In genomic region chr7:11743016-11743415, GRCh38 we compare ENCODE assay signal across 38 cellular contexts.
"Had no signal": no experiment of that assay in that cellular context is flagged by ENCODE, and none has a peak within 500 bp of the region (broad histone marks: within the 10 kb centered on the region; RNA-seq: fewer than 3 reads in every experiment).

No MANE protein-coding gene starts in this region.

- ATAC-seq: activated CD4-positive, alpha-beta T cell treated with anti-CD3 and anti-CD28 coated beads for 36 hours; activated CD4-positive, CD25-positive, alpha-beta regulatory T cell treated with anti-CD3 and anti-CD28 coated beads, Interleukin-2, amount 50 U/mL, for 24 hours; activated CD8-positive, alpha-beta memory T cell treated with anti-CD3 and anti-CD28 coated beads, Interleukin-2, amount 10 ng/mL, durations not matched to agents 7 days and 5 days; activated CD8-positive, alpha-beta T cell treated with anti-CD3 and anti-CD28 coated beads, Interleukin-2, amount 10 ng/mL, durations not matched to agents 7 days and 5 days; activated naive CD8-positive, alpha-beta T cell treated with anti-CD3 and anti-CD28 coated beads, Interleukin-2, amount 50 U/mL, for 24 hours; WTC11 had no signal

- H3K27ac Mint-ChIP-seq: activated CD4-positive, alpha-beta memory T cell treated with anti-CD3 and anti-CD28 coated beads, Interleukin-2, amount 10 ng/mL, durations not matched to agents 7 days and 5 days; activated CD4-positive, alpha-beta T cell treated with anti-CD3 and anti-CD28 coated beads for 36 hours; activated CD4-positive, alpha-beta T cell treated with anti-CD3 and anti-CD28 coated beads, Interleukin-2, amount 10 ng/mL, durations not matched to agents 7 days and 5 days; activated CD8-positive, alpha-beta memory T cell treated with anti-CD3 and anti-CD28 coated beads, Interleukin-2, amount 10 ng/mL, durations not matched to agents 7 days and 5 days; activated CD8-positive, alpha-beta T cell treated with anti-CD3 and anti-CD28 coated beads, Interleukin-2, amount 10 ng/mL, durations not matched to agents 7 days and 5 days; activated naive CD4-positive, alpha-beta T cell treated with anti-CD3 and anti-CD28 coated beads, Interleukin-2, amount 10 ng/mL, durations not matched to agents 7 days and 5 days; activated naive CD4-positive, alpha-beta T cell treated with anti-CD3 and anti-CD28 coated beads, Interleukin-2, amount 50 U/mL, for 24 hours; activated naive CD8-positive, alpha-beta T cell; activated naive CD8-positive, alpha-beta T cell treated with anti-CD3 and anti-CD28 coated beads, Interleukin-2, amount 10 ng/mL, durations not matched to agents 7 days and 5 days; activated naive CD8-positive, alpha-beta T cell treated with anti-CD3 and anti-CD28 coated beads, Interleukin-2, amount 50 U/mL, for 24 hours; activated T-cell treated with anti-CD3 and anti-CD28 coated beads, Interleukin-2, amount 50 U/mL, for 24 hours; activated T-helper 2 cell treated with anti-CD3 and anti-CD28 coated beads, Interferon-gamma antibody, Interleukin-2, Interleukin-4, amounts not matched to agents 10 μg/mL and 5 μg/mL and 100 μg/mL, durations not matched to agents 14 hours and 24 hours and 36 hours; T-helper 1 cell treated with Interleukin-12 subunit alpha and Interleukin-12 subunit beta and Interleukin-4 antibody, amounts not matched to agents 30 μg/mL and 1 μg/mL, for 36 hours; T-helper 2 cell treated with Interferon-gamma antibody and Interleukin-4, amounts not matched to agents 5 μg/mL and 100 μg/mL, for 36 hours; WTC11 had no signal

- H3K4me1 ChIP-seq: ascending aorta had no signal

- H3K4me3 ChIP-seq: ascending aorta, cardiac muscle cell had no signal

- H3K4me1 Mint-ChIP-seq: activated CD4-positive, alpha-beta memory T cell treated with anti-CD3 and anti-CD28 coated beads, Interleukin-2, amount 10 ng/mL, durations not matched to agents 7 days and 5 days; activated CD4-positive, alpha-beta T cell treated with anti-CD3 and anti-CD28 coated beads for 36 hours; activated CD4-positive, alpha-beta T cell treated with anti-CD3 and anti-CD28 coated beads, Interleukin-2, amount 10 ng/mL, durations not matched to agents 7 days and 5 days; activated CD8-positive, alpha-beta memory T cell treated with anti-CD3 and anti-CD28 coated beads, Interleukin-2, amount 10 ng/mL, durations not matched to agents 7 days and 5 days; activated naive CD4-positive, alpha-beta T cell treated with anti-CD3 and anti-CD28 coated beads, Interleukin-2, amount 10 ng/mL, durations not matched to agents 7 days and 5 days; activated naive CD4-positive, alpha-beta T cell treated with anti-CD3 and anti-CD28 coated beads, Interleukin-2, amount 50 U/mL, for 24 hours; activated naive CD8-positive, alpha-beta T cell treated with anti-CD3 and anti-CD28 coated beads, Interleukin-2, amount 10 ng/mL, durations not matched to agents 7 days and 5 days; activated naive CD8-positive, alpha-beta T cell treated with anti-CD3 and anti-CD28 coated beads, Interleukin-2, amount 50 U/mL, for 24 hours; central memory CD8-positive, alpha-beta T cell; WTC11 had no signal

- H3K9me3 Mint-ChIP-seq: activated CD4-positive, alpha-beta T cell treated with anti-CD3 and anti-CD28 coated beads, Interleukin-2, amount 10 ng/mL, durations not matched to agents 7 days and 5 days; activated naive CD4-positive, alpha-beta T cell treated with anti-CD3 and anti-CD28 coated beads, Interleukin-2, amount 10 ng/mL, durations not matched to agents 7 days and 5 days; activated naive CD4-positive, alpha-beta T cell treated with anti-CD3 and anti-CD28 coated beads, Interleukin-2, amount 50 U/mL, for 24 hours; activated naive CD8-positive, alpha-beta T cell treated with anti-CD3 and anti-CD28 coated beads, Interleukin-2, amount 50 U/mL, for 24 hours; activated T-cell treated with anti-CD3 and anti-CD28 coated beads, Interleukin-2, amount 50 U/mL, for 24 hours; activated T-helper 2 cell treated with anti-CD3 and anti-CD28 coated beads, Interferon-gamma antibody, Interleukin-2, Interleukin-4, amounts not matched to agents 10 μg/mL and 5 μg/mL and 100 μg/mL, durations not matched to agents 14 hours and 24 hours and 36 hours; T-helper 1 cell treated with Interleukin-12 subunit alpha and Interleukin-12 subunit beta and Interleukin-4 antibody, amounts not matched to agents 30 μg/mL and 1 μg/mL, for 36 hours; T-helper 2 cell treated with Interferon-gamma antibody and Interleukin-4, amounts not matched to agents 5 μg/mL and 100 μg/mL, for 36 hours; WTC11 had no signal

- H3K27me3 Mint-ChIP-seq: activated CD4-positive, alpha-beta memory T cell treated with anti-CD3 and anti-CD28 coated beads, Interleukin-2, amount 10 ng/mL, durations not matched to agents 7 days and 5 days; activated CD4-positive, alpha-beta T cell treated with anti-CD3 and anti-CD28 coated beads for 36 hours; activated CD4-positive, alpha-beta T cell treated with anti-CD3 and anti-CD28 coated beads, Interleukin-2, amount 10 ng/mL, durations not matched to agents 7 days and 5 days; activated CD8-positive, alpha-beta memory T cell treated with anti-CD3 and anti-CD28 coated beads, Interleukin-2, amount 10 ng/mL, durations not matched to agents 7 days and 5 days; activated naive CD4-positive, alpha-beta T cell treated with anti-CD3 and anti-CD28 coated beads, Interleukin-2, amount 10 ng/mL, durations not matched to agents 7 days and 5 days; activated naive CD4-positive, alpha-beta T cell treated with anti-CD3 and anti-CD28 coated beads, Interleukin-2, amount 50 U/mL, for 24 hours; activated naive CD8-positive, alpha-beta T cell; activated naive CD8-positive, alpha-beta T cell treated with anti-CD3 and anti-CD28 coated beads, Interleukin-2, amount 10 ng/mL, durations not matched to agents 7 days and 5 days; activated naive CD8-positive, alpha-beta T cell treated with anti-CD3 and anti-CD28 coated beads, Interleukin-2, amount 50 U/mL, for 24 hours; activated T-cell treated with anti-CD3 and anti-CD28 coated beads, Interleukin-2, amount 50 U/mL, for 24 hours; brain; central memory CD8-positive, alpha-beta T cell had no signal

- H3K4me3 Mint-ChIP-seq: activated CD4-positive, alpha-beta memory T cell treated with anti-CD3 and anti-CD28 coated beads, Interleukin-2, amount 10 ng/mL, durations not matched to agents 7 days and 5 days; activated CD4-positive, alpha-beta T cell treated with anti-CD3 and anti-CD28 coated beads for 36 hours; activated CD4-positive, alpha-beta T cell treated with anti-CD3 and anti-CD28 coated beads, Interleukin-2, amount 10 ng/mL, durations not matched to agents 7 days and 5 days; activated CD8-positive, alpha-beta memory T cell treated with anti-CD3 and anti-CD28 coated beads, Interleukin-2, amount 10 ng/mL, durations not matched to agents 7 days and 5 days; activated CD8-positive, alpha-beta T cell treated with anti-CD3 and anti-CD28 coated beads, Interleukin-2, amount 10 ng/mL, durations not matched to agents 7 days and 5 days; activated naive CD4-positive, alpha-beta T cell treated with anti-CD3 and anti-CD28 coated beads, Interleukin-2, amount 10 ng/mL, durations not matched to agents 7 days and 5 days; activated naive CD4-positive, alpha-beta T cell treated with anti-CD3 and anti-CD28 coated beads, Interleukin-2, amount 50 U/mL, for 24 hours; activated naive CD8-positive, alpha-beta T cell; activated naive CD8-positive, alpha-beta T cell treated with anti-CD3 and anti-CD28 coated beads, Interleukin-2, amount 10 ng/mL, durations not matched to agents 7 days and 5 days; activated naive CD8-positive, alpha-beta T cell treated with anti-CD3 and anti-CD28 coated beads, Interleukin-2, amount 50 U/mL, for 24 hours; activated T-cell treated with anti-CD3 and anti-CD28 coated beads, Interleukin-2, amount 50 U/mL, for 24 hours; brain; central memory CD8-positive, alpha-beta T cell; T-helper 1 cell treated with Interleukin-12 subunit alpha and Interleukin-12 subunit beta and Interleukin-4 antibody, amounts not matched to agents 30 μg/mL and 1 μg/mL, for 36 hours; T-helper 2 cell treated with Interferon-gamma antibody and Interleukin-4, amounts not matched to agents 5 μg/mL and 100 μg/mL, for 36 hours; WTC11 had no signal

- FAIRE-seq: bronchial epithelial cell, TTC549 had no signal

- H3K27ac ChIP-seq: ascending aorta, cardiac muscle cell, WERI-Rb-1 had no signal

- H3K27me3 ChIP-seq: ascending aorta, cardiac muscle cell had no signal

- H3K36me3 ChIP-seq: ascending aorta, cardiac muscle cell, WERI-Rb-1 had no signal

- H3K9me3 ChIP-seq: ascending aorta had no signal

- DNase-seq: activated CD4-positive, alpha-beta memory T cell treated with anti-CD3 and anti-CD28 coated beads, Interleukin-2, amount 10 ng/mL, durations not matched to agents 7 days and 5 days; activated CD4-positive, alpha-beta T cell treated with anti-CD3 and anti-CD28 coated beads for 1 hour; activated CD4-positive, alpha-beta T cell treated with anti-CD3 and anti-CD28 coated beads for 36 hours; activated CD4-positive, alpha-beta T cell treated with anti-CD3 and anti-CD28 coated beads for 48 hours; activated CD4-positive, alpha-beta T cell treated with anti-CD3 and anti-CD28 coated beads, Interleukin-2, amount 10 ng/mL, durations not matched to agents 7 days and 5 days; activated CD4-positive, alpha-beta T cell treated with anti-CD3 and anti-CD28 coated beads, Interleukin-2, amount 50 U/mL, for 48 hours; activated CD4-positive, CD25-positive, alpha-beta regulatory T cell; activated CD8-positive, alpha-beta memory T cell treated with anti-CD3 and anti-CD28 coated beads for 24 hours; activated CD8-positive, alpha-beta memory T cell treated with anti-CD3 and anti-CD28 coated beads, Interleukin-2, amount 10 ng/mL, durations not matched to agents 7 days and 5 days; activated CD8-positive, alpha-beta memory T cell treated with anti-CD3 and anti-CD28 coated beads, Interleukin-2, amount 50 U/mL, for 48 hours; activated CD8-positive, alpha-beta T cell treated with anti-CD3 and anti-CD28 coated beads, Interleukin-2, amount 10 ng/mL, durations not matched to agents 7 days and 5 days; activated effector memory CD4-positive, alpha-beta T cell treated with Interleukin-2 at 50 U/mL for 16 hours; activated gamma-delta T cell; activated naive CD4-positive, alpha-beta T cell treated with anti-CD3 and anti-CD28 coated beads, Interleukin-2, amount 10 ng/mL, durations not matched to agents 7 days and 5 days; activated naive CD4-positive, alpha-beta T cell treated with Interleukin-2 at 50 U/mL for 16 hours; activated naive CD8-positive, alpha-beta T cell treated with anti-CD3 and anti-CD28 coated beads, Interleukin-2, amount 10 ng/mL, durations not matched to agents 7 days and 5 days; activated naive CD8-positive, alpha-beta T cell treated with anti-CD3 and anti-CD28 coated beads, Interleukin-2, amount 50 U/mL, for 24 hours; activated T-cell treated with anti-CD3 and anti-CD28 coated beads, Interleukin-2, amount 50 U/mL, for 24 hours; activated T-cell treated with anti-CD3 and anti-CD28 coated beads, Interleukin-2, amount 50 U/mL, for 48 hours; amygdala; anterior cingulate cortex; cerebellar nuclear complex; T-helper 2 cell; T-helper 9 cell; WERI-Rb-1 had no signal

- H3K36me3 Mint-ChIP-seq: activated CD8-positive, alpha-beta memory T cell treated with anti-CD3 and anti-CD28 coated beads, Interleukin-2, amount 10 ng/mL, durations not matched to agents 7 days and 5 days; activated naive CD4-positive, alpha-beta T cell treated with anti-CD3 and anti-CD28 coated beads, Interleukin-2, amount 10 ng/mL, durations not matched to agents 7 days and 5 days; activated naive CD4-positive, alpha-beta T cell treated with anti-CD3 and anti-CD28 coated beads, Interleukin-2, amount 50 U/mL, for 24 hours; activated naive CD8-positive, alpha-beta T cell; activated naive CD8-positive, alpha-beta T cell treated with anti-CD3 and anti-CD28 coated beads, Interleukin-2, amount 10 ng/mL, durations not matched to agents 7 days and 5 days had no signal
